ENCODE assay signal across 24 cellular contexts in genomic region chr1:103063911-103064310, GRCh38. TPM values are rescaled to one million over a fixed set of nuclear protein-coding genes. Genes with fewer than 3 reads are reported as not detected.
"Had no signal": no experiment of that assay in that cellular context is flagged by ENCODE, and none has a peak within 500 bp of the region (broad histone marks: within the 10 kb centered on the region; RNA-seq: fewer than 3 reads in every experiment).

No MANE protein-coding gene starts in this region.

- H3K27ac ChIP-seq: adrenal gland, ascending aorta, gastrocnemius medialis, hepatocyte, testis, transverse colon, WERI-Rb-1 had no signal

- H3K4me1 ChIP-seq: adrenal gland, ascending aorta, gastrocnemius medialis, testis, transverse colon had no signal

- H3K27me3 ChIP-seq: adrenal gland, ascending aorta, gastrocnemius medialis, hepatocyte, testis, transverse colon had no signal

- ATAC-seq: activated CD4-positive, CD25-positive, alpha-beta regulatory T cell treated with anti-CD3 and anti-CD28 coated beads, Interleukin-2, amount 50 U/mL, for 24 hours; esophagus mucosa; gastrocnemius medialis; left cardiac atrium; naive thymus-derived CD8-positive, alpha-beta T cell; right cardiac atrium; stimulated activated naive CD8-positive, alpha-beta T cell treated with anti-CD3 and anti-CD28 coated beads, Interleukin-15, Interleukin-2, amounts not matched to agents 100 U/mL and 50 U/mL, for 24 hours had no signal

- DNase-seq: activated CD4-positive, alpha-beta T cell treated with anti-CD3 and anti-CD28 coated beads for 48 hours; activated CD4-positive, alpha-beta T cell treated with anti-CD3 and anti-CD28 coated beads, Interleukin-2, amount 50 U/mL, for 48 hours; activated CD8-positive, alpha-beta memory T cell treated with anti-CD3 and anti-CD28 coated beads for 24 hours; activated effector memory CD4-positive, alpha-beta T cell treated with Interleukin-2 at 50 U/mL for 16 hours; activated naive CD4-positive, alpha-beta T cell treated with Interleukin-2 at 50 U/mL for 16 hours; caudate nucleus; endodermal cell; gastrocnemius medialis; left cardiac atrium; midbrain; naive thymus-derived CD8-positive, alpha-beta T cell; nucleus accumbens; right cardiac atrium; stimulated activated CD4-positive, alpha-beta T cell treated with anti-CD3 and anti-CD28 coated beads, Interleukin-2, amount 100 ng/mL, for 48 hours; stimulated activated naive CD8-positive, alpha-beta T cell treated with anti-CD3 and anti-CD28 coated beads, Interleukin-15, Interleukin-2, amounts not matched to agents 100 U/mL and 50 U/mL, for 24 hours; testis; transverse colon; WERI-Rb-1 had no signal

- H3K4me3 ChIP-seq: adrenal gland, ascending aorta, gastrocnemius medialis, hepatocyte, testis, transverse colon had no signal

- H3K9me3 ChIP-seq: adrenal gland, ascending aorta, gastrocnemius medialis, testis, transverse colon had no signal

- H3K36me3 ChIP-seq: adrenal gland, ascending aorta, gastrocnemius medialis, transverse colon, WERI-Rb-1 had no signal

RNA-seq across cellular contexts. Expression of gene COL11A1, which starts 44.4 kb away (rescaled TPM):
- total RNA-seq: ascending aorta; esophagus mucosa; naive thymus-derived CD8-positive, alpha-beta T cell; right cardiac atrium; T-helper 1 cell treated with Interleukin-12 subunit alpha and Interleukin-12 subunit beta and Interleukin-4 antibody, amounts not matched to agents 30 ng/mL and 1 ng/mL, for 36 hours had no signal
